17 cellular contexts compared by ENCODE assay signal in the genomic region with DNA sequence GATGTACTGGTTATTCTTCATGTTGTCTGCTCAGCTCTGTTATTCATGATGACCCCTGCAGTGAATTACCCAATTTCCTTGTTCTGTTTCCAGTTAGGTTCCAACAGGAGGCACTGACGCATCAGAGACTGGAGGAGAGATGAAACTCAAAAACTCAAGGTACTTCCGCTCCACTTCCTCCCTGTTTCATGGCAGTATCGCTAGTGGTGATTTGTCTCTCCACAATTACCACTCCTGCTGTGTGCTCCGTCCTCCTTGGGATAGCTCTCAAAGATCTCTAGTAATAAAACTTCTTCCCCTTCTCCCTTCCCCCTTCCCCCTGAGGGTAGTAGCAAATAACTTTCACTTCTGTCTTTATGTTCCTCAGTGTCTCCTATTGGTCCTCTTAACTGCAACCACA.
DNase-seq lines count a peak whose midpoint lies in the region; ATAC-seq, FAIRE-seq and TF ChIP-seq lines count a peak whose summit lies in the region.
"Had no signal": no experiment of that assay in that cellular context is flagged by ENCODE, and none has a peak within 500 bp of the region (broad histone marks: within the 10 kb centered on the region; RNA-seq: fewer than 3 reads in every experiment).

No MANE protein-coding gene starts in this region.

- ATAC-seq in K562 (no peak), HG02571 (IDR thresholded peaks at IDR 0.05; ENCODE audit: unreplicated experiment) (no peak)
- ATAC-seq in stimulated activated naive CD8-positive, alpha-beta T cell treated with anti-CD3 and anti-CD28 coated beads, Interleukin-15, amount 100 ng/mL, for 72 hours: no peak
- ATAC-seq: activated CD8-positive, alpha-beta T cell treated with anti-CD3 and anti-CD28 coated beads, Interleukin-2, amount 10 ng/mL, durations not matched to agents 7 days and 5 days had no signal

- H3K36me3 ChIP-seq in K562 (ENCODE audit: control insufficient read depth, insufficient read depth, low read length): no peaks in the 10 kb centered on the region

- H3K27me3 ChIP-seq in K562 (ENCODE audit: control insufficient read depth in 2 of 2, insufficient read depth in 2 of 2, low read length in 2 of 2): no peaks in the 10 kb centered on the region
- H3K27me3 ChIP-seq: testis had no signal

- H3K9me3 Mint-ChIP-seq in stimulated activated naive CD8-positive, alpha-beta T cell treated with anti-CD3 and anti-CD28 coated beads, Interleukin-15, amount 100 ng/mL, for 72 hours: no peaks in the 10 kb centered on the region
- H3K9me3 Mint-ChIP-seq: activated naive CD4-positive, alpha-beta T cell treated with anti-CD3 and anti-CD28 coated beads for 36 hours; nephron had no signal

- no peak overlapping the region for H2AFZ ChIP-seq in K562 (ENCODE audit: low read depth, low read length)

- in situ Hi-C loops in K562 (cut with MboI): no loop called here

- H3K9me1 ChIP-seq in K562 (ENCODE audit: control insufficient read depth, insufficient read depth, low read length): no peaks in the 10 kb centered on the region

- no peak overlapping the region for H3K4me2 ChIP-seq in K562 (ENCODE audit: insufficient read depth, low read length)

- CTCF ChIA-PET in K562 (lab: Yijun Ruan, JAX; ENCODE audit: low intra/inter-chr PET ratio): no interaction called here

- no peaks in the 10 kb centered on the region for H3K27me3 Mint-ChIP-seq in stimulated activated naive CD8-positive, alpha-beta T cell treated with anti-CD3 and anti-CD28 coated beads, Interleukin-15, amount 100 ng/mL, for 72 hours

- POLR2A ChIA-PET in K562 (lab: Yijun Ruan, JAX): no interaction called here

- DNase-seq in DMS 273 (lab: John Stamatoyannopoulos, UW; ENCODE audit: unreplicated experiment) (peak; percentile 8), DMS 273 treated with DMSO at 0.1 percent for 48 hours (lab: John Stamatoyannopoulos, UW) (no peak), NB4 (ENCODE audit: low read depth) (peak; percentile 67), K562 (ENCODE audit: extremely low read depth in 1 of 4, low spot score in 3 of 4) (no peak), lung microvascular endothelial cell (ENCODE audit: low read depth in 2 of 2) (peak; percentile 11 to 17), T1000 (lab: John Stamatoyannopoulos, UW) (no peak)
- no peak for DNase-seq in stimulated activated naive CD8-positive, alpha-beta T cell treated with anti-CD3 and anti-CD28 coated beads, Interleukin-15, amount 100 ng/mL, for 72 hours
- DNase-seq: activated CD8-positive, alpha-beta T cell treated with anti-CD3 and anti-CD28 coated beads, Interleukin-2, amount 10 ng/mL, durations not matched to agents 7 days and 5 days; activated naive CD4-positive, alpha-beta T cell treated with anti-CD3 and anti-CD28 coated beads for 36 hours; kidney; NCI-H1092; NCI-H510A treated with DMSO at 0.1 percent for 48 hours; testis had no signal

- peak; percentile 6 for FAIRE-seq in K562 (lab: Jason Lieb, UNC)
- FAIRE-seq: GM12892 had no signal

- no peak overlapping the region for H3K27ac ChIP-seq in K562 (ENCODE audit: extremely low read depth, low read depth, low read length)
- H3K27ac ChIP-seq: 22Rv1, testis had no signal

- no peak for TF ChIP-seq EP300 in K562 (IDR thresholded peaks at IDR 0.05; ENCODE audit: low read length)

- intact Hi-C loops in K562 (cut with micrococcal nuclease): no loop called here

- H3K4me3 Mint-ChIP-seq in stimulated activated naive CD8-positive, alpha-beta T cell treated with anti-CD3 and anti-CD28 coated beads, Interleukin-15, amount 100 ng/mL, for 72 hours: no peak overlapping the region
- H3K4me3 Mint-ChIP-seq: activated CD8-positive, alpha-beta T cell treated with anti-CD3 and anti-CD28 coated beads, Interleukin-2, amount 10 ng/mL, durations not matched to agents 7 days and 5 days; activated naive CD4-positive, alpha-beta T cell treated with anti-CD3 and anti-CD28 coated beads for 36 hours; nephron had no signal

- H3K9ac ChIP-seq in K562 (ENCODE audit: insufficient read depth in 1 of 2, low read depth in 2 of 2, low read length in 2 of 2): no peak overlapping the region

- H3K4me3 ChIP-seq in NB4 (ENCODE audit: low read depth, low read length) (no peak overlapping the region), K562 (no peak overlapping the region)
- H3K4me3 ChIP-seq: testis had no signal

- no peaks in the 10 kb centered on the region for H3K79me2 ChIP-seq in K562 (ENCODE audit: control insufficient read depth, insufficient read depth, low read length)

- TF ChIP-seq CTCF in NB4 (IDR thresholded peaks at IDR 0.05; ENCODE audit: low read depth, low read length): no peak
- no peak for TF ChIP-seq CTCF in K562 (IDR thresholded peaks at IDR 0.05 in 2 of 3, conservative IDR thresholded peaks at IDR 0.05 in 1 of 3; ENCODE audit: insufficient read depth in 2 of 3, low read depth in 1 of 3, low read length in 3 of 3)

- 0 out of 4 replicates have a peak, but pooled peaks of 1 of the 2 experiments have one; percentile 9 for TF ChIP-seq RAD21 in K562 (CRISPR knock-in tag; conservative IDR thresholded peaks at IDR 0.05 in 1 of 2, IDR thresholded peaks at IDR 0.05 in 1 of 2)

- no peaks in the 10 kb centered on the region for H3K9me3 ChIP-seq in K562 (replicated peaks; ENCODE audit: control insufficient read depth, insufficient read depth, low read depth, low read length)
- H3K9me3 ChIP-seq: testis had no signal

- no peaks in the 10 kb centered on the region for H3K4me1 Mint-ChIP-seq in stimulated activated naive CD8-positive, alpha-beta T cell treated with anti-CD3 and anti-CD28 coated beads, Interleukin-15, amount 100 ng/mL, for 72 hours

- 0% methylated on average over 4 of the region's 4 CpGs for WGBS in K562 (ENCODE audit: insufficient coverage, low coverage, missing lambda C conversion rate)

- H3K27ac Mint-ChIP-seq in stimulated activated naive CD8-positive, alpha-beta T cell treated with anti-CD3 and anti-CD28 coated beads, Interleukin-15, amount 100 ng/mL, for 72 hours: no peak overlapping the region
- H3K27ac Mint-ChIP-seq: activated CD8-positive, alpha-beta T cell treated with anti-CD3 and anti-CD28 coated beads, Interleukin-2, amount 10 ng/mL, durations not matched to agents 7 days and 5 days; activated naive CD4-positive, alpha-beta T cell treated with anti-CD3 and anti-CD28 coated beads for 36 hours; nephron had no signal

- no peaks in the 10 kb centered on the region for H4K20me1 ChIP-seq in K562 (replicated peaks; ENCODE audit: control insufficient read depth, insufficient read depth, low read length)

- TF ChIP-seq POLR2A in NB4 (IDR thresholded peaks at IDR 0.05; ENCODE audit: extremely low read depth, insufficient read length): no peak
- no peak for TF ChIP-seq POLR2A in K562 (conservative IDR thresholded peaks at IDR 0.05)

- BruUV-seq in K562 (replicated peaks; lab: Mats Ljungman, UMichigan): no TSS peak

- H3K4me1 ChIP-seq in K562 (replicated peaks in 1 of 2; ENCODE audit: control insufficient read depth in 2 of 2, insufficient read depth in 2 of 2, low read length in 2 of 2): no peaks in the 10 kb centered on the region
- H3K4me1 ChIP-seq: testis had no signal

TF ChIP-seq in K562, 482 proteins besides CTCF, POLR2A, EP300 and RAD21:
- TF ChIP-seq SPI1 (IDR thresholded peaks at IDR 0.05; ENCODE audit: borderline replicate concordance, low read depth, low read length): peak; percentile 33; the same call in 1 of the 2 replicates
- TF ChIP-seq SNRNP70 (optimal IDR thresholded peaks at IDR 0.05; ENCODE audit: low read depth, low read length): no peak
- no peak for TF ChIP-seq SMAD4 (CRISPR knock-in tag; conservative IDR thresholded peaks at IDR 0.05)
- TF ChIP-seq ZNF24 (IDR thresholded peaks at IDR 0.05): no peak
- TF ChIP-seq, protein P1, sequence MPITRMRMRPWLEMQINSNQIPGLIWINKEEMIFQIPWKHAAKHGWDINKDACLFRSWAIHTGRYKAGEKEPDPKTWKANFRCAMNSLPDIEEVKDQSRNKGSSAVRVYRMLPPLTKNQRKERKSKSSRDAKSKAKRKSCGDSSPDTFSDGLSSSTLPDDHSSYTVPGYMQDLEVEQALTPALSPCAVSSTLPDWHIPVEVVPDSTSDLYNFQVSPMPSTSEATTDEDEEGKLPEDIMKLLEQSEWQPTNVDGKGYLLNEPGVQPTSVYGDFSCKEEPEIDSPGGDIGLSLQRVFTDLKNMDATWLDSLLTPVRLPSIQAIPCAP (CRISPR knock-in tag; IDR thresholded peaks at IDR 0.05; ENCODE audit: borderline replicate concordance): no peak
- TF ChIP-seq GTF2A2 (tag; IDR thresholded peaks at IDR 0.05): no peak

Comparison
In these comparisons a context has a peak if more than half of its experiments do, and no peak if none do; other contexts are left out.
1. DNase-seq: peak in DMS 273 (single experiment), NB4 (single experiment) and lung microvascular endothelial cell (2 of 2); none in DMS 273 treated with DMSO at 0.1 percent for 48 hours (single experiment), K562 (0 of 4), T1000 (single experiment) and stimulated activated naive CD8-positive, alpha-beta T cell treated with anti-CD3 and anti-CD28 coated beads, Interleukin-15, amount 100 ng/mL, for 72 hours (0 of 2).